In genomic region chr4:3286335-3287175, GRCh38 we compare ENCODE assay signal across 1 cellular context.
A peak's percentile ranks its signal among the peaks of the same experiment; 100 is the strongest.
TF ChIP-seq lines count a peak whose summit lies in the region.

No MANE protein-coding gene starts in this region.

TF ChIP-seq in GM12878, 131 proteins besides CTCF, POLR2A, EP300 and RAD21 (continued from another document):
- TF ChIP-seq USF2 (IDR thresholded peaks at IDR 0.05; ENCODE audit: borderline replicate concordance, low read depth, low read length), result no peak
- TF ChIP-seq SKIL (IDR thresholded peaks at IDR 0.05; ENCODE audit: low read depth, poor library complexity, severe bottlenecking), result no peak
- TF ChIP-seq STAT1 (conservative IDR thresholded peaks at IDR 0.05), result no peak
- TF ChIP-seq STAT3 (IDR thresholded peaks at IDR 0.05; ENCODE audit: low read depth, low read length), result no peak
- no peak; the same call in 1 of the 2 replicates for TF ChIP-seq MXI1 (IDR thresholded peaks at IDR 0.05; ENCODE audit: low read depth, low read length)
- no peak for TF ChIP-seq NR2C1 (IDR thresholded peaks at IDR 0.05)
- TF ChIP-seq SPI1 (IDR thresholded peaks at IDR 0.05; ENCODE audit: borderline replicate concordance, insufficient read depth, low read depth, low read length), result no peak; the same call in 1 of the 2 replicates
- no peak for TF ChIP-seq CHD1 (IDR thresholded peaks at IDR 0.05; ENCODE audit: low read depth, low read length)
- TF ChIP-seq ZBTB11 (CRISPR knock-in tag; IDR thresholded peaks at IDR 0.05), result no peak
- no peak for TF ChIP-seq IRF5 (IDR thresholded peaks at IDR 0.05; ENCODE audit: borderline replicate concordance)
- TF ChIP-seq CHD2 (IDR thresholded peaks at IDR 0.05; ENCODE audit: borderline replicate concordance, low read depth, low read length), result no peak
- TF ChIP-seq PAX8 (IDR thresholded peaks at IDR 0.05), result no peak
- TF ChIP-seq SRF (IDR thresholded peaks at IDR 0.05; ENCODE audit: low read depth in 2 of 2, low read length in 2 of 2), result 0 out of 4 replicates have a peak, but pooled peaks of 1 of the 2 experiments have one; percentile 8
- no peak for TF ChIP-seq SMAD5 (IDR thresholded peaks at IDR 0.05; ENCODE audit: low read depth)
- no peak; the same call in 1 of the 2 replicates for TF ChIP-seq CREM (IDR thresholded peaks at IDR 0.05; ENCODE audit: low read depth)
- no peak for TF ChIP-seq ZNF622 (IDR thresholded peaks at IDR 0.05)
- TF ChIP-seq CEBPZ (IDR thresholded peaks at IDR 0.05; ENCODE audit: low read depth, low read length), result no peak
- TF ChIP-seq RELA (IDR thresholded peaks at IDR 0.05; ENCODE audit: borderline replicate concordance, partially characterized antibody), result no peak
- TF ChIP-seq SP1 (IDR thresholded peaks at IDR 0.05; ENCODE audit: low read depth, low read length), result no peak
- TF ChIP-seq ZNF384 (IDR thresholded peaks at IDR 0.05; ENCODE audit: borderline replicate concordance, low read depth, low read length), result no peak
- TF ChIP-seq EED (IDR thresholded peaks at IDR 0.05; ENCODE audit: low read depth), result peak; percentile 79; the same call in 1 of the 2 replicates
- no peak for TF ChIP-seq NFIC (IDR thresholded peaks at IDR 0.05; ENCODE audit: low read depth, low read length)
- TF ChIP-seq KAT2A (conservative IDR thresholded peaks at IDR 0.05; ENCODE audit: control insufficient read depth, low read depth, low read length), result no peak
- 0 out of 2 replicates have a peak, but pooled peaks have one; percentile 55 for TF ChIP-seq BCL11A (IDR thresholded peaks at IDR 0.05; ENCODE audit: low read depth, low read length)
- TF ChIP-seq NR2F1 (conservative IDR thresholded peaks at IDR 0.05), result no peak
- no peak for TF ChIP-seq BACH1 (IDR thresholded peaks at IDR 0.05; ENCODE audit: borderline replicate concordance)
- TF ChIP-seq CBFB (IDR thresholded peaks at IDR 0.05; ENCODE audit: low read depth), result no peak
- TF ChIP-seq RAD51 (IDR thresholded peaks at IDR 0.05), result no peak
- TF ChIP-seq BHLHE40 (IDR thresholded peaks at IDR 0.05; ENCODE audit: borderline replicate concordance in 1 of 2, low read depth in 2 of 2, low read length in 1 of 2), result 0 out of 4 replicates have a peak, but pooled peaks of 1 of the 2 experiments have one; percentile 40
- no peak for TF ChIP-seq TARDBP (IDR thresholded peaks at IDR 0.05; ENCODE audit: borderline replicate concordance)
- TF ChIP-seq RFX5 (IDR thresholded peaks at IDR 0.05; ENCODE audit: low read depth, low read length), result no peak
- peak; percentile 80 to 82; a peak in 2 of 4 replicates for TF ChIP-seq IKZF2 (IDR thresholded peaks at IDR 0.05)
- TF ChIP-seq PKNOX1 (IDR thresholded peaks at IDR 0.05), result peak; percentile 95
- TF ChIP-seq CBX5 (IDR thresholded peaks at IDR 0.05; ENCODE audit: low read depth), result no peak
- TF ChIP-seq FOS (IDR thresholded peaks at IDR 0.05; ENCODE audit: borderline replicate concordance, extremely low read depth, insufficient read length), result no peak
- no peak for TF ChIP-seq KDM1A (IDR thresholded peaks at IDR 0.05; ENCODE audit: borderline replicate concordance)
- TF ChIP-seq SMAD1 (IDR thresholded peaks at IDR 0.05; ENCODE audit: low read depth, partially characterized antibody), result no peak
- no peak for TF ChIP-seq ZNF687 (IDR thresholded peaks at IDR 0.05)
TF ChIP-seq in GM12878: peak in this region for 13.
